In genomic region chr5:160436017-160436416, GRCh38 we compare ENCODE assay signal across 32 cellular contexts. TPM values are rescaled to one million over a fixed set of nuclear protein-coding genes. Genes with fewer than 3 reads are reported as not detected.
"Had no signal": no experiment of that assay in that cellular context is flagged by ENCODE, and none has a peak within 500 bp of the region (broad histone marks: within the 10 kb centered on the region; RNA-seq: fewer than 3 reads in every experiment).

No MANE protein-coding gene starts in this region.

- H3K4me2 ChIP-seq: KMS-11 had no signal

- H3K4me3 Mint-ChIP-seq: activated CD4-positive, alpha-beta memory T cell treated with anti-CD3 and anti-CD28 coated beads for 36 hours; activated CD4-positive, alpha-beta T cell treated with anti-CD3 and anti-CD28 coated beads for 36 hours; activated naive CD4-positive, alpha-beta T cell treated with anti-CD3 and anti-CD28 coated beads for 36 hours; activated T-cell treated with anti-CD3 and anti-CD28 coated beads, Interleukin-2, amount 50 U/mL, for 4 hours; activated T-helper 1 cell treated with anti-CD3 and anti-CD28 coated beads, Interleukin-12 subunit alpha, Interleukin-12 subunit beta, Interleukin-2, Interleukin-4 antibody, amounts not matched to agents 30 ng/mL and 10 ng/mL and 1 ng/mL, durations not matched to agents 14 hours and 24 hours and 36 hours; T-helper 2 cell treated with Interferon-gamma antibody and Interleukin-4, amounts not matched to agents 5 μg/mL and 100 μg/mL, for 36 hours; WTC11 had no signal

- H3K27ac ChIP-seq: ascending aorta, cardiac muscle cell, KMS-11, SJCRH30, SK-N-MC had no signal

- H3K4me3 ChIP-seq: ascending aorta, cardiac muscle cell, SJCRH30 had no signal

- H3K36me3 ChIP-seq: ascending aorta, cardiac muscle cell, SJCRH30 had no signal

- H3K4me1 ChIP-seq: ascending aorta had no signal

- H3K36me3 Mint-ChIP-seq: activated CD4-positive, alpha-beta memory T cell treated with anti-CD3 and anti-CD28 coated beads for 36 hours; activated naive CD4-positive, alpha-beta T cell treated with anti-CD3 and anti-CD28 coated beads, Interleukin-2, amount 50 U/mL, for 72 hours; WTC11 had no signal

- ATAC-seq: activated CD4-positive, alpha-beta T cell treated with anti-CD3 and anti-CD28 coated beads for 36 hours; activated CD4-positive, CD25-positive, alpha-beta regulatory T cell treated with anti-CD3 and anti-CD28 coated beads, Interleukin-2, amount 50 U/mL, for 24 hours; activated naive CD4-positive, alpha-beta T cell treated with anti-CD3 and anti-CD28 coated beads, Interleukin-2, amount 50 U/mL, for 72 hours; activated T-cell treated with anti-CD3 and anti-CD28 coated beads, Interleukin-2, amount 50 U/mL, for 4 hours; WTC11 had no signal

- H3K9ac ChIP-seq: KMS-11 had no signal

- H3K9me3 Mint-ChIP-seq: activated CD4-positive, alpha-beta memory T cell treated with anti-CD3 and anti-CD28 coated beads for 36 hours; activated naive CD4-positive, alpha-beta T cell treated with anti-CD3 and anti-CD28 coated beads for 36 hours; activated naive CD4-positive, alpha-beta T cell treated with anti-CD3 and anti-CD28 coated beads, Interleukin-2, amount 50 U/mL, for 72 hours; activated T-cell treated with anti-CD3 and anti-CD28 coated beads, Interleukin-2, amount 50 U/mL, for 4 hours; activated T-helper 1 cell treated with anti-CD3 and anti-CD28 coated beads, Interleukin-12 subunit alpha, Interleukin-12 subunit beta, Interleukin-2, Interleukin-4 antibody, amounts not matched to agents 30 ng/mL and 10 ng/mL and 1 ng/mL, durations not matched to agents 14 hours and 24 hours and 36 hours; T-helper 2 cell treated with Interferon-gamma antibody and Interleukin-4, amounts not matched to agents 5 μg/mL and 100 μg/mL, for 36 hours; WTC11 had no signal

- H3K27ac Mint-ChIP-seq: activated CD4-positive, alpha-beta memory T cell treated with anti-CD3 and anti-CD28 coated beads for 36 hours; activated naive CD4-positive, alpha-beta T cell treated with anti-CD3 and anti-CD28 coated beads for 36 hours; activated naive CD4-positive, alpha-beta T cell treated with anti-CD3 and anti-CD28 coated beads, Interleukin-2, amount 50 U/mL, for 72 hours; activated T-helper 1 cell treated with anti-CD3 and anti-CD28 coated beads, Interleukin-12 subunit alpha, Interleukin-12 subunit beta, Interleukin-2, Interleukin-4 antibody, amounts not matched to agents 30 ng/mL and 10 ng/mL and 1 ng/mL, durations not matched to agents 14 hours and 24 hours and 36 hours; T-helper 2 cell treated with Interferon-gamma antibody and Interleukin-4, amounts not matched to agents 5 μg/mL and 100 μg/mL, for 36 hours; WTC11 had no signal

- H3K27me3 ChIP-seq: ascending aorta, SJCRH30 had no signal

- H3K9me3 ChIP-seq: ascending aorta, SJCRH30 had no signal

- H3K27me3 Mint-ChIP-seq: activated CD4-positive, alpha-beta memory T cell treated with anti-CD3 and anti-CD28 coated beads for 36 hours had no signal

- DNase-seq: activated CD4-positive, alpha-beta memory T cell treated with anti-CD3 and anti-CD28 coated beads for 36 hours; activated CD4-positive, alpha-beta T cell treated with anti-CD3 and anti-CD28 coated beads, Interleukin-2, amount 50 U/mL, for 1 hour; activated CD8-positive, alpha-beta memory T cell treated with anti-CD3 and anti-CD28 coated beads, Interleukin-2, amount 50 U/mL, for 4 hours; activated gamma-delta T cell treated with Interleukin-2 at 50 U/mL for 16 hours; activated T-cell treated with anti-CD3 and anti-CD28 coated beads for 4 hours; activated T-cell treated with anti-CD3 and anti-CD28 coated beads, Interleukin-2, amount 50 U/mL, for 4 hours; amygdala; NCI-H1092 treated with DMSO at 0.1 percent for 48 hours; NCI-H1417; NCI-H146; NCI-H187; NCI-H2029 treated with DMSO at 0.1 percent for 48 hours; NCI-H2107; NCI-H2171; NCI-H510A; NCI-H526; NCI-H748 treated with DMSO at 0.1 percent for 48 hours; NK-92 treated with Interleukin-12 subunit alpha and Interleukin-12 subunit beta, amount 100 ng/mL, for 24 hours; OCI-M1; SHP77; SJCRH30 had no signal

RNA-seq across cellular contexts. Expression of gene FAM200C, which starts 36.2 kb away (rescaled TPM):
- total RNA-seq: ascending aorta had no signal
